ENCODE assay signal across 8 cellular contexts in the genomic region with DNA sequence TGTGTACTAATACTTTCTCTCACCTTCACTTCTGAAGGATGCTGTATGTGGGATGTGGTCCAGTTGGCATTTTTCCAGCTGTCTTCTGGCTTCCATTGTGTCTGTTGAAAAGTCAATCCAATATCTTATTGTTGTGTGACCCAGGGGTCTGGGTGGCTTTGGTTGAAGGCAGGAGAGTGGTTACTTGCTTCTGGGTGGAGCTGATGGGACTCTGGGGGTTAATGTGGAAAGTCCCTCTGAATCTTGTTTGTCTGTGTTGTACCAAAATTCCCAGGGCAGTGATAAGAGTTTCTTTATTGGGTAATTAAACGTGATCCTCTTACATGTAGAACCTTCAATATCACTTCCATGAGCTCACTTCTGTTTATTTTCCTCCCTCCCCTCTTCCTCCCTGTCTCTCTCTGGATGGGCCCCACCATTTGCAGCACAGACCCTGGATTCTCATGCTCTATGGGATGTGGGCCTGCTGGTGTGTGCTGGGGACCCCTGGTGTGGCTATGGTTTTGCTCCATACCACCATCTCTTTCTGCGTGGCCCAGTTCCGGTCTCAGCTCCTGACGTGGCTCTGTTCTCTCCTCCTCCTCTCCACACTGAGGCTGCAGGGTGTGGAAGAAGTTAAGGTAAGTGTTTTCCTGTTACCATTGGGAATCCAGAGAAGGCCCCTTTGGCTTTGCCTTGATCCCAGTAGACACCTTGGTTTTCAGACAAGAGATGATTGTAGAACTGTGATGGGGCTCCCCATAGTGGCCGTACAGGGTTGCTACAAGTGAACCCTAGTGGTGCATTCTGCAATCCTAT.
DNase-seq lines count a peak whose midpoint lies in the region; ATAC-seq lines count a peak whose summit lies in the region.

No MANE protein-coding gene starts in this region.

- peak overlapping the region; percentile 78 for H3K27ac Mint-ChIP-seq in activated CD4-positive, alpha-beta T cell treated with anti-CD3 and anti-CD28 coated beads, Interleukin-2, amount 10 ng/mL, durations not matched to agents 24 days and 14 days

- H3K4me3 ChIP-seq in effector memory CD4-positive, alpha-beta T cell (ENCODE audit: insufficient read depth, low read depth, low read length, poor library complexity, severe bottlenecking) = no peak overlapping the region

- DNase-seq in Caki2 (ENCODE audit: low read depth) = peak; percentile 59
- peak; percentile 75 for DNase-seq in NCI-H460 (ENCODE audit: extremely low read depth, low read depth)
- DNase-seq in activated CD4-positive, alpha-beta T cell treated with anti-CD3 and anti-CD28 coated beads, Interleukin-2, amount 10 ng/mL, durations not matched to agents 24 days and 14 days = peak; percentile 83
- peak; percentile 4 to 26 (median 18) for DNase-seq in effector memory CD4-positive, alpha-beta T cell
- peak; percentile 59 for DNase-seq in midbrain (lab: John Stamatoyannopoulos, UW)
- DNase-seq in substantia nigra (lab: John Stamatoyannopoulos, UW) = peak in 44 of 49 donors; percentile 3 to 74 (median 40)

- no peaks in the 10 kb centered on the region for H3K9me3 ChIP-seq in effector memory CD4-positive, alpha-beta T cell (ENCODE audit: control insufficient read depth, low read length)

- ATAC-seq in GM19372 (IDR thresholded peaks at IDR 0.05; ENCODE audit: low read depth, unreplicated experiment) = peak; percentile 96
- ATAC-seq in HG03378 (IDR thresholded peaks at IDR 0.05; ENCODE audit: unreplicated experiment) = peak; percentile 92

- peaks cover 4% of the 10 kb centered on the region for H3K9me3 Mint-ChIP-seq in activated CD4-positive, alpha-beta T cell treated with anti-CD3 and anti-CD28 coated beads, Interleukin-2, amount 10 ng/mL, durations not matched to agents 24 days and 14 days

- H3K4me3 Mint-ChIP-seq in activated CD4-positive, alpha-beta T cell treated with anti-CD3 and anti-CD28 coated beads, Interleukin-2, amount 10 ng/mL, durations not matched to agents 24 days and 14 days = peak overlapping the region; percentile 45

- no peaks in the 10 kb centered on the region for H3K27me3 ChIP-seq in effector memory CD4-positive, alpha-beta T cell (replicated peaks; ENCODE audit: control insufficient read depth, insufficient read depth, low read length, poor library complexity, severe bottlenecking)

- H3K36me3 Mint-ChIP-seq in activated CD4-positive, alpha-beta T cell treated with anti-CD3 and anti-CD28 coated beads, Interleukin-2, amount 10 ng/mL, durations not matched to agents 24 days and 14 days (ENCODE audit: low read depth) = no peaks in the 10 kb centered on the region

- intact Hi-C loops in activated CD4-positive, alpha-beta T cell treated with anti-CD3 and anti-CD28 coated beads, Interleukin-2, amount 10 ng/mL, durations not matched to agents 24 days and 14 days (cut with micrococcal nuclease) = loop anchor here (1.0 to 10.0 kb wide), 5 partner anchors 26 to 535 kb away; no protein-coding TSS in a partner anchor

- H3K36me3 ChIP-seq in effector memory CD4-positive, alpha-beta T cell (ENCODE audit: control insufficient read depth, insufficient read depth, low read length) = no peaks in the 10 kb centered on the region

- H3K4me1 ChIP-seq in effector memory CD4-positive, alpha-beta T cell (ENCODE audit: control insufficient read depth, insufficient read depth, low read length, poor library complexity, severe bottlenecking) = peaks cover 14% of the 10 kb centered on the region

- H3K4me1 Mint-ChIP-seq in activated CD4-positive, alpha-beta T cell treated with anti-CD3 and anti-CD28 coated beads, Interleukin-2, amount 10 ng/mL, durations not matched to agents 24 days and 14 days = peaks cover 23% of the 10 kb centered on the region

- peaks cover 15% of the 10 kb centered on the region for H3K27me3 Mint-ChIP-seq in activated CD4-positive, alpha-beta T cell treated with anti-CD3 and anti-CD28 coated beads, Interleukin-2, amount 10 ng/mL, durations not matched to agents 24 days and 14 days

- no peak overlapping the region for H3K27ac ChIP-seq in effector memory CD4-positive, alpha-beta T cell (ENCODE audit: insufficient read depth, low read length, poor library complexity, severe bottlenecking)
- no peak overlapping the region for H3K27ac ChIP-seq in substantia nigra (ENCODE audit: low read depth, low read length, poor library complexity, severe bottlenecking)

- in situ Hi-C loops in Caki2 (cut with HindIII; ENCODE audit: low pct_unique_long_range_greater_than_20kb, low sequenced_read_pairs) = no loop called here

Comparison
In these comparisons a context has a peak if more than half of its experiments do, and no peak if none do; other contexts are left out.
1. DNase-seq: peak in every context shown above with its lines; median percentile 83 in activated CD4-positive, alpha-beta T cell treated with anti-CD3 and anti-CD28 coated beads, Interleukin-2, amount 10 ng/mL, durations not matched to agents 24 days and 14 days; 75 in NCI-H460; 59 in Caki2; 59 in midbrain; 40 in substantia nigra; 18 in effector memory CD4-positive, alpha-beta T cell.